Comparison of ENCODE assay signal across 17 cellular contexts in the genomic region with DNA sequence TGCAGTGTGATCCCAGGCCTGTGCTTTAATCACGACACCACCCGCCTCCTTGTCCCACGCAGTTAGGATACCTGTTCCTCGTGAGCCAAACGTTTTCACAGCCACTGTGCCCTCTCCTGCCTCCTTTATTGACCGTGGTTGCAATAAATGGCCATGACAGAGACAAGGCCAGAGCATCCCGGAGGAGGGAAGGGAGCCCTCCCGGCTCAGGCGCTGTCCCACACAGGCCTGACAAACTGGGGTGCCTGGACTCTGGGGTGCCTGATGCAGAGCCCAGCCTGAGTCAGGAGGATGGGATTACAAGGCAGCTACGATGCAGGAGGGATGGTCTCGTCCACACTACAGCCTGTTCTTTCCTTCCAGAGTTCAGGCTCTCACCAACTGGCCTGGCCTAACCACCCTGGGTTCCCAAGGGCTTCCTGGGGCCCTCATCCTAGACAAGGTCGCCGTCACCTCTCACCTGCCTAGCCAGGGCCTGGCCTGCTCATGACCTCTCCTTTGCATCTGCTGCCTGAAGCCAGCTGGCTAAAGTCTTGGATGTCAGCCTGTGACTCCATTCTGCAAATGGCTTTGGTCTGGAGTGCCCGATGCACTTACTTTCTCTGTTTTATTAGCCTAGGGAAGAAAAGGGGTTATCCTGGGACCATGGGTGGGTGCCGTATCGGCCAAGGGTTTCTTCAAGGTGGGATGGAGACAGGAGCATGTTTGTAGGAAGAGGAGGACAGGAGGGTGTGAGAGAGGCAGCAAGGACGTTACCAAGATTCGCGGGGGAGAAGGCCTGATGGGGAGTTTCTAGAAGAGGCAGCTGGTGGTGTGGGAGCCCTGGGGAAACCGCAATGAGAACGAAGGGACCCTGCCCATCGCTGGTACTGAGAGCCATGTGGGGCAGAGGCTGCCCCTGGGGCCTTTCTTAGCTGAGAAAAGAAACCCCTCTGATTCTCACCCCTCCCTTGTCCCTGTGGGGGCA.
DNase-seq lines count a peak whose midpoint lies in the region; ATAC-seq and TF ChIP-seq lines count a peak whose summit lies in the region.
"Had no signal": no experiment of that assay in that cellular context is flagged by ENCODE, and none has a peak within 500 bp of the region (broad histone marks: within the 10 kb centered on the region; RNA-seq: fewer than 3 reads in every experiment).

No MANE protein-coding gene starts in this region.

- H3K4me1 Mint-ChIP-seq in osteocyte (ENCODE audit: unreplicated experiment) = peaks cover 11% of the 10 kb centered on the region
- H3K4me1 Mint-ChIP-seq in activated CD4-positive, alpha-beta T cell treated with anti-CD3 and anti-CD28 coated beads for 36 hours = peaks cover 3% of the 10 kb centered on the region

- H3K27ac ChIP-seq in KMS-11 (peak overlapping the region; percentile 83), caudate nucleus (ENCODE audit: low read depth, low read length) (peak overlapping the region; percentile 68)
- H3K27ac ChIP-seq: GM23248 had no signal

- peak overlapping the region; percentile 87 for H3K4me2 ChIP-seq in KMS-11

- H3K79me2 ChIP-seq in KMS-11 (ENCODE audit: insufficient read depth, low read depth) = no peaks in the 10 kb centered on the region

- no peak for ATAC-seq in activated CD4-positive, alpha-beta T cell treated with anti-CD3 and anti-CD28 coated beads for 36 hours
- ATAC-seq: left colon, right cardiac atrium had no signal

- peak overlapping the region; percentile 9; the same call in 1 of the 2 replicates for H3K9ac ChIP-seq in KMS-11
- H3K9ac ChIP-seq: GM23248 had no signal

- no peak for TF ChIP-seq CTCF in KMS-11 (conservative IDR thresholded peaks at IDR 0.05; ENCODE audit: low read depth, low read length)
- TF ChIP-seq CTCF in osteocyte (IDR thresholded peaks at IDR 0.05) = no peak

- CTCF ChIA-PET in activated CD4-positive, alpha-beta T cell treated with anti-CD3 and anti-CD28 coated beads for 36 hours (lab: Charles Lee) = no interaction called here

- intact Hi-C loops in activated CD4-positive, alpha-beta T cell treated with anti-CD3 and anti-CD28 coated beads for 36 hours (cut with DNase I, micrococcal nuclease) = no loop called here

- DNase-seq in NCI-H2107 treated with DMSO at 0.1 percent for 48 hours (lab: John Stamatoyannopoulos, UW; ENCODE audit: unreplicated experiment) (peak; percentile 17), NCI-H2107 (lab: John Stamatoyannopoulos, UW) (no peak), caudate nucleus (lab: John Stamatoyannopoulos, UW) (no peak), osteocyte (ENCODE audit: extremely low spot score, unreplicated experiment) (peak; percentile 76), erythroblast (lab: John Stamatoyannopoulos, UW) (no peak)
- no peak for DNase-seq in activated CD4-positive, alpha-beta T cell treated with anti-CD3 and anti-CD28 coated beads for 36 hours
- DNase-seq in activated naive CD4-positive, alpha-beta T cell (lab: John Stamatoyannopoulos, UW) = no peak
- DNase-seq: activated CD4-positive, alpha-beta T cell treated with anti-CD3 and anti-CD28 coated beads for 48 hours; activated naive CD4-positive, alpha-beta T cell treated with anti-CD3 and anti-CD28 coated beads, Interleukin-2, amount 50 U/mL, for 16 hours; activated T-cell treated with anti-CD3 and anti-CD28 coated beads, Interleukin-2, amount 50 U/mL, for 1 hour; foreskin melanocyte; GM23248; stimulated activated naive CD4-positive, alpha-beta T cell treated with Interleukin-2 at 50 U/mL for 16 hours; trophoblast cell had no signal

- TF ChIP-seq POLR2A in erythroblast (IDR thresholded peaks at IDR 0.05; ENCODE audit: low read length) = no peak

- no peak overlapping the region for H3K4me3 ChIP-seq in KMS-11 (IDR thresholded peaks at IDR 0.05; ENCODE audit: insufficient read depth, low read depth, low read length)
- H3K4me3 ChIP-seq: GM23248 had no signal

- no peaks in the 10 kb centered on the region for H4K20me1 ChIP-seq in KMS-11 (ENCODE audit: insufficient read depth)

- H3K36me3 ChIP-seq in KMS-11 (ENCODE audit: insufficient read depth) = no peaks in the 10 kb centered on the region

- POLR2A ChIA-PET in activated CD4-positive, alpha-beta T cell treated with anti-CD3 and anti-CD28 coated beads for 36 hours (lab: Charles Lee) = no interaction called here

- no peaks in the 10 kb centered on the region for H3K36me3 Mint-ChIP-seq in osteocyte (ENCODE audit: unreplicated experiment)
- H3K36me3 Mint-ChIP-seq in activated CD4-positive, alpha-beta T cell treated with anti-CD3 and anti-CD28 coated beads for 36 hours (ENCODE audit: low read depth) = no peaks in the 10 kb centered on the region

- H3K4me1 ChIP-seq in KMS-11 (ENCODE audit: low read depth, poor library complexity, severe bottlenecking) = peaks cover 42% of the 10 kb centered on the region

- H3K4me3 Mint-ChIP-seq in osteocyte (ENCODE audit: unreplicated experiment) = no peak overlapping the region
- no peak overlapping the region for H3K4me3 Mint-ChIP-seq in activated CD4-positive, alpha-beta T cell treated with anti-CD3 and anti-CD28 coated beads for 36 hours

- H3K27ac Mint-ChIP-seq in osteocyte (ENCODE audit: unreplicated experiment) = no peak overlapping the region
- H3K27ac Mint-ChIP-seq in activated CD4-positive, alpha-beta T cell treated with anti-CD3 and anti-CD28 coated beads for 36 hours = no peak overlapping the region

- H3K9me3 Mint-ChIP-seq in osteocyte (ENCODE audit: unreplicated experiment) = no peaks in the 10 kb centered on the region
- no peaks in the 10 kb centered on the region for H3K9me3 Mint-ChIP-seq in activated CD4-positive, alpha-beta T cell treated with anti-CD3 and anti-CD28 coated beads for 36 hours (ENCODE audit: low read depth)

- peak overlapping the region; percentile 47; the same call in 1 of the 2 replicates for H2AFZ ChIP-seq in KMS-11 (ENCODE audit: low read depth)
- H2AFZ ChIP-seq: GM23248 had no signal

- H3K27me3 ChIP-seq in KMS-11 (ENCODE audit: insufficient read depth, low read depth) = no peaks in the 10 kb centered on the region

- peaks cover 35% of the 10 kb centered on the region for H3K27me3 Mint-ChIP-seq in osteocyte (ENCODE audit: unreplicated experiment)
- no peaks in the 10 kb centered on the region for H3K27me3 Mint-ChIP-seq in activated CD4-positive, alpha-beta T cell treated with anti-CD3 and anti-CD28 coated beads for 36 hours

Comparison
In these comparisons a context has a peak if more than half of its experiments do, and no peak if none do; other contexts are left out.
1. DNase-seq: peak in NCI-H2107 treated with DMSO at 0.1 percent for 48 hours (single experiment) and osteocyte (single experiment); none in NCI-H2107 (single experiment), caudate nucleus (0 of 61), activated CD4-positive, alpha-beta T cell treated with anti-CD3 and anti-CD28 coated beads for 36 hours (single experiment), activated naive CD4-positive, alpha-beta T cell (0 of 4) and erythroblast (0 of 2).